ENCODE assay signal across 8 cellular contexts in the genomic region with DNA sequence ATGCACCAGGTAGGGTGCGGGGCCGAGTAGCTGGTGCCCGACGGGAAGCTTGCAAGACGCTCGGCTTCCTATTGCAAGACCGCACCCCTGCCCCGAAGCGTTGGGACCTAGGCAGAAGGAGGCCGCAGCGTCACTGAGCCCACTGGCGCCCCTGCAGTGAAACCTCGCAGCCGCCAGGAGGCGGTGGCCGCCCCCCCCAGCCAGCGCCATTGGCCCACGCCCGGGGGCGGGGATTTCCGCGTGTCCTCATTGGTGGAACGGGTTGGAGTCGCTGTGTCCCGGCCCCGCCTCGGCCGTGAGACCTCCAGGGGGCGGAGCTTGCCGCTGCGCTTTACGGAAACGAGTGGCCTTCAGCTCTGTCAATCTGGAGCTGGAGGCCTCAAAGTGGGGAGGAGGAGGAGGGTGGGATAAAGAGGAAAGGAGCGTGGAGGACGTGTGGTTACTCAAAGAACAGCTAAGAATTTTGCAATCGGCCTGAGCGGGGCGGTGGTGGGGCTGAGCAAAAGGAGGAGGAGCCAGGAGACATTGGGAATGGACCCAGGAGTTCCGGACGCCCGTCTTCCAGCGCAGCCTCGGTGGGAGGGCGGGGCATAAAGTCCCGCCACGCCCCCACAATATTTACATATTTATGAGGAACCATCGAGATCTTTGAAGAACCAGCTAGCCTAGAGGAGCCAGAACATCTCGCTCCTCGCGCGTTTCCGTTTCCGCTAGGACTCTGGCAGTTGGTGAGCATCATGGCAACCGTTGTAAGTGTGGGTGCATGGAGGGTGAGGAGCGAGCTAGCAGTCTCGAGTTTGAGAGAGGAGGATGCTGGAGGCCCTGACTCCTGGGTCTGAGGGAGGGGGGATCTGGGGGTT. TPM values are rescaled to one million over a fixed set of nuclear protein-coding genes. Genes with fewer than 3 reads are reported as not detected.
A peak's percentile ranks its signal among the peaks of the same experiment; 100 is the strongest.
DNase-seq lines count a peak whose midpoint lies in the region; ATAC-seq lines count a peak whose summit lies in the region.

Gene GYS1 (minus strand): TSS at position 135 of the 860 bp plus-strand sequence. CDS start 197 bp downstream, outside the sequence.
Gene RUVBL2 (plus strand): TSS at position 713 of the 860 bp plus-strand sequence. CDS start 25 bp downstream, at position 738.

- peak within 1 kb of the TSS; percentile 93 for H3K9ac ChIP-seq in BLaER1

- peak; percentile 71 for ATAC-seq in HG03469 (IDR thresholded peaks at IDR 0.05; ENCODE audit: unreplicated experiment)

- H4K20me1 ChIP-seq in BLaER1, result peaks cover 42% of the 10 kb centered on the region

- no peaks in the 10 kb centered on the region for H3K9me3 ChIP-seq in BLaER1

- peaks cover 41% of the 10 kb centered on the region for H3K4me1 Mint-ChIP-seq in activated CD4-positive, alpha-beta T cell treated with anti-CD3 and anti-CD28 coated beads, Interleukin-2, amount 10 ng/mL, durations not matched to agents 7 days and 5 days

- DNase-seq in GM19240 (ENCODE audit: insufficient read length, low spot score) (peak; percentile 98), NCI-H526 treated with DMSO at 0.1 percent for 48 hours (lab: John Stamatoyannopoulos, UW) (peak; percentile 98), cortex of kidney (lab: John Stamatoyannopoulos, UW) (peak; percentile 94), left kidney (ENCODE audit: low read depth, low spot score) (peak; percentile 100)
- DNase-seq in activated CD4-positive, alpha-beta T cell treated with anti-CD3 and anti-CD28 coated beads, Interleukin-2, amount 10 ng/mL, durations not matched to agents 7 days and 5 days, result peak; percentile 99
- peak; percentile 99 for DNase-seq in stimulated activated CD4-positive, alpha-beta T cell treated with anti-CD3 and anti-CD28 coated beads, Interleukin-2, amount 100 ng/mL, for 4 hours (ENCODE audit: low read depth)

- no peaks in the 10 kb centered on the region for H3K9me3 Mint-ChIP-seq in activated CD4-positive, alpha-beta T cell treated with anti-CD3 and anti-CD28 coated beads, Interleukin-2, amount 10 ng/mL, durations not matched to agents 7 days and 5 days

- peaks cover 26% of the 10 kb centered on the region for H3K36me3 ChIP-seq in BLaER1

- H3K27me3 ChIP-seq in BLaER1, result no peaks in the 10 kb centered on the region

- peak within 1 kb of the TSS; percentile 92 for H3K4me3 Mint-ChIP-seq in activated CD4-positive, alpha-beta T cell treated with anti-CD3 and anti-CD28 coated beads, Interleukin-2, amount 10 ng/mL, durations not matched to agents 7 days and 5 days

- H3K27ac Mint-ChIP-seq in activated CD4-positive, alpha-beta T cell treated with anti-CD3 and anti-CD28 coated beads, Interleukin-2, amount 10 ng/mL, durations not matched to agents 7 days and 5 days, result peak within 1 kb of the TSS; percentile 97

- CTCF ChIA-PET in activated CD4-positive, alpha-beta T cell treated with anti-CD3 and anti-CD28 coated beads, Interleukin-2, amount 10 ng/mL, durations not matched to agents 7 days and 5 days (lab: Charles Lee), result interaction anchor here (0.6 to 3.3 kb wide), 57 partner anchors 8 to 877 kb away, joined by 3 to 89 read pairs (median 4); partner anchors contain the start of genes BAX, CGB2, CGB8 and DHDH

- peak within 1 kb of the TSS; percentile 92 for H3K27ac ChIP-seq in BLaER1

- no peaks in the 10 kb centered on the region for H3K27me3 Mint-ChIP-seq in activated CD4-positive, alpha-beta T cell treated with anti-CD3 and anti-CD28 coated beads, Interleukin-2, amount 10 ng/mL, durations not matched to agents 7 days and 5 days

- peak within 1 kb of the TSS; percentile 94 for H3K4me3 ChIP-seq in BLaER1

- H3K4me1 ChIP-seq in BLaER1, result peaks cover 61% of the 10 kb centered on the region

- peak within 1 kb of the TSS; percentile 99 for H3K4me2 ChIP-seq in BLaER1

- POLR2A ChIA-PET in activated CD4-positive, alpha-beta T cell treated with anti-CD3 and anti-CD28 coated beads, Interleukin-2, amount 10 ng/mL, durations not matched to agents 7 days and 5 days (lab: Charles Lee), result interaction anchor here (0.5 to 1.1 kb wide), 4 partner anchors 26 to 382 kb away, joined by 3 to 7 read pairs (median 4); partner anchors contain the start of gene PPP1R15A

- H3K36me3 Mint-ChIP-seq in activated CD4-positive, alpha-beta T cell treated with anti-CD3 and anti-CD28 coated beads, Interleukin-2, amount 10 ng/mL, durations not matched to agents 7 days and 5 days (ENCODE audit: low read depth), result peaks cover 14% of the 10 kb centered on the region

RNA-seq across cellular contexts. Expression of gene GYS1, which starts in this region (rescaled TPM):
- total RNA-seq in activated CD4-positive, alpha-beta T cell treated with anti-CD3 and anti-CD28 coated beads, Interleukin-2, amount 10 ng/mL, durations not matched to agents 7 days and 5 days, result 10 to 100 TPM; 55.8 to 60.8 TPM

RNA-seq across cellular contexts. Expression of gene RUVBL2, which starts in this region (rescaled TPM):
- total RNA-seq in activated CD4-positive, alpha-beta T cell treated with anti-CD3 and anti-CD28 coated beads, Interleukin-2, amount 10 ng/mL, durations not matched to agents 7 days and 5 days, result 10 to 100 TPM; 82.2 to 89.4 TPM

Comparison
In these comparisons a context has a peak if more than half of its experiments do, and no peak if none do; other contexts are left out.
1. Peak in every context shown above with its lines: DNase-seq, ATAC-seq, H3K4me3 ChIP-seq and H3K27ac ChIP-seq.